11 cellular contexts compared by ENCODE assay signal in genomic region chr7:101859411-101860106, GRCh38. TPM values are rescaled to one million over a fixed set of nuclear protein-coding genes. Genes with fewer than 3 reads are reported as not detected.
A peak's percentile ranks its signal among the peaks of the same experiment; 100 is the strongest.
DNase-seq lines count a peak whose midpoint lies in the region; ATAC-seq, FAIRE-seq and TF ChIP-seq lines count a peak whose summit lies in the region.
"Had no signal": no experiment of that assay in that cellular context is flagged by ENCODE, and none has a peak within 500 bp of the region (broad histone marks: within the 10 kb centered on the region; RNA-seq: fewer than 3 reads in every experiment).

No MANE protein-coding gene starts in this region.

- H3K4me2 ChIP-seq in K562 (ENCODE audit: insufficient read depth, low read length) (no peak overlapping the region), hepatocyte (no peak overlapping the region)

- POLR2A ChIA-PET in HEK293 (lab: Yijun Ruan, JAX) (no interaction called here), K562 (lab: Yijun Ruan, JAX) (interaction anchor here (0.5 to 1.4 kb wide), 6 partner anchors 15 to 251 kb away, joined by 3 to 6 read pairs (median 4); no protein-coding TSS in a partner anchor)

- no peak for TF ChIP-seq RAD21 in K562 (CRISPR knock-in tag; conservative IDR thresholded peaks at IDR 0.05 in 1 of 2, IDR thresholded peaks at IDR 0.05 in 1 of 2)

- no peaks in the 10 kb centered on the region; a peak in 1 of 3 replicates for H3K36me3 ChIP-seq in HEK293 (ENCODE audit: control insufficient read depth in 2 of 2, insufficient read depth in 1 of 2, low read length in 2 of 2)
- H3K36me3 ChIP-seq in K562 (ENCODE audit: control insufficient read depth, insufficient read depth, low read length), result peaks cover 4% of the 10 kb centered on the region; the same call in 1 of the 3 replicates
- H3K36me3 ChIP-seq in hepatocyte (replicated peaks; ENCODE audit: insufficient read depth, low read depth), result no peaks in the 10 kb centered on the region
- H3K36me3 ChIP-seq in thoracic aorta, result no peaks in the 10 kb centered on the region

- no peak overlapping the region for H3K27ac ChIP-seq in HEK293 (ENCODE audit: extremely low read depth, low read depth, low read length)
- peak overlapping the region; percentile 0; the same call in 1 of the 3 replicates for H3K27ac ChIP-seq in K562 (ENCODE audit: extremely low read depth, low read depth, low read length)
- H3K27ac ChIP-seq in hepatocyte, result peak overlapping the region; percentile 49
- H3K27ac ChIP-seq in thoracic aorta, result peak overlapping the region; percentile 75 to 84

- intact Hi-C loops in K562 (cut with micrococcal nuclease), result no loop called here

- H2AFZ ChIP-seq in K562 (ENCODE audit: low read depth, low read length) (no peak overlapping the region), hepatocyte (no peak overlapping the region)

- no peak overlapping the region for H3K4me3 ChIP-seq in HEK293 (ENCODE audit: low read depth, low read length)
- no peak overlapping the region for H3K4me3 ChIP-seq in K562
- no peak overlapping the region for H3K4me3 ChIP-seq in hepatocyte
- H3K4me3 ChIP-seq in thoracic aorta, result no peak overlapping the region

- TF ChIP-seq CTCF in HEK293 (tag by site-specific recombination; IDR thresholded peaks at IDR 0.05), result no peak
- no peak for TF ChIP-seq CTCF in K562 (IDR thresholded peaks at IDR 0.05 in 2 of 3, conservative IDR thresholded peaks at IDR 0.05 in 1 of 3; ENCODE audit: insufficient read depth in 2 of 3, low read depth in 1 of 3, low read length in 3 of 3)
- TF ChIP-seq CTCF in hepatocyte (IDR thresholded peaks at IDR 0.05; ENCODE audit: poor library complexity), result no peak
- TF ChIP-seq CTCF in thoracic aorta (IDR thresholded peaks at IDR 0.05), result no peak

- H4K20me1 ChIP-seq in K562 (replicated peaks; ENCODE audit: control insufficient read depth, insufficient read depth, low read length) (peaks cover 4% of the 10 kb centered on the region), hepatocyte (ENCODE audit: insufficient read depth, poor library complexity, severe bottlenecking) (peaks cover 79% of the 10 kb centered on the region)

- no TSS peak for BruUV-seq in K562 (replicated peaks; lab: Mats Ljungman, UMichigan)

- TF ChIP-seq POLR2A in K562 (conservative IDR thresholded peaks at IDR 0.05), result no peak

- no peak for FAIRE-seq in K562 (lab: Jason Lieb, UNC)

- TF ChIP-seq EP300 in K562 (IDR thresholded peaks at IDR 0.05; ENCODE audit: low read length), result no peak

- H3K79me2 ChIP-seq in K562 (ENCODE audit: control insufficient read depth, insufficient read depth, low read length) (peaks cover 90% of the 10 kb centered on the region), hepatocyte (peaks cover 100% of the 10 kb centered on the region)

- no peaks in the 10 kb centered on the region for H3K9me2 ChIP-seq in hepatocyte (replicated peaks; ENCODE audit: insufficient read depth)

- no peaks in the 10 kb centered on the region for H3K9me3 ChIP-seq in HEK293 (ENCODE audit: control insufficient read depth, insufficient read depth, low read depth, low read length)
- H3K9me3 ChIP-seq in K562 (replicated peaks; ENCODE audit: control insufficient read depth, insufficient read depth, low read depth, low read length), result no peaks in the 10 kb centered on the region
- H3K9me3 ChIP-seq in hepatocyte (ENCODE audit: low read depth), result no peaks in the 10 kb centered on the region
- no peaks in the 10 kb centered on the region for H3K9me3 ChIP-seq in thoracic aorta

- H3K9me1 ChIP-seq in K562 (ENCODE audit: control insufficient read depth, insufficient read depth, low read length), result no peaks in the 10 kb centered on the region

- CTCF ChIA-PET in HEK293 (lab: Yijun Ruan, JAX), result interaction anchor here (0.8 kb wide), 1 partner anchor 171 kb away, joined by 5 read pairs; no protein-coding TSS in a partner anchor
- CTCF ChIA-PET in K562 (lab: Yijun Ruan, JAX; ENCODE audit: low intra/inter-chr PET ratio), result interaction anchor here (0.6 kb wide), 1 partner anchor 113 kb away, joined by 3 read pairs; no protein-coding TSS in a partner anchor

- DNase-seq in K562 (ENCODE audit: extremely low read depth in 1 of 4, low spot score in 3 of 4) (no peak), hepatocyte (ENCODE audit: low spot score) (no peak), thoracic aorta (ENCODE audit: low spot score) (no peak), NCI-H1436 (lab: John Stamatoyannopoulos, UW) (no peak), DMS53 treated with DMSO at 0.1 percent for 48 hours (lab: John Stamatoyannopoulos, UW; ENCODE audit: unreplicated experiment) (no peak)
- DNase-seq in activated CD8-positive, alpha-beta memory T cell treated with anti-CD3 and anti-CD28 coated beads for 24 hours, result no peak
- DNase-seq: activated CD4-positive, alpha-beta T cell treated with anti-CD3 and anti-CD28 coated beads for 1 hour; cortex of kidney; stimulated activated naive CD4-positive, alpha-beta T cell had no signal

- ATAC-seq in K562 (no peak), thoracic aorta (ENCODE audit: insufficient number of reproducible peaks, low FRiP score, low read depth) (no peak), HG03469 (IDR thresholded peaks at IDR 0.05; ENCODE audit: unreplicated experiment) (no peak)

- H3K4me1 ChIP-seq in HEK293 (ENCODE audit: control insufficient read depth, insufficient read depth, low read length), result peaks cover 10% of the 10 kb centered on the region
- H3K4me1 ChIP-seq in K562 (replicated peaks in 1 of 2; ENCODE audit: control insufficient read depth in 2 of 2, insufficient read depth in 2 of 2, low read length in 2 of 2), result peaks cover 47 to 70% of the 10 kb centered on the region in 2 experiments
- H3K4me1 ChIP-seq in hepatocyte (ENCODE audit: insufficient read depth), result peaks cover 34% of the 10 kb centered on the region
- H3K4me1 ChIP-seq in thoracic aorta (ENCODE audit: control insufficient read depth in 1 of 2, low read depth in 2 of 2), result peaks cover 21 to 54% of the 10 kb centered on the region in 2 donors

- in situ Hi-C loops in K562 (cut with MboI), result no loop called here

- no peaks in the 10 kb centered on the region; a peak in 1 of 5 replicates for H3K27me3 ChIP-seq in K562 (ENCODE audit: control insufficient read depth in 2 of 2, insufficient read depth in 2 of 2, low read length in 2 of 2)
- no peaks in the 10 kb centered on the region for H3K27me3 ChIP-seq in hepatocyte
- no peaks in the 10 kb centered on the region for H3K27me3 ChIP-seq in thoracic aorta (replicated peaks; ENCODE audit: insufficient read depth)

- peak overlapping the region in 1 of 2 experiments; percentile 5; a peak in 1 of 4 replicates for H3K9ac ChIP-seq in K562 (ENCODE audit: insufficient read depth in 1 of 2, low read depth in 2 of 2, low read length in 2 of 2)

- WGBS in K562 (ENCODE audit: insufficient coverage, low coverage, missing lambda C conversion rate), result 44% methylated on average over 5 of the region's 5 CpGs
- WGBS in hepatocyte (ENCODE audit: low lambda C conversion rate, missing lambda C conversion rate), result 75% methylated on average over 5 of the region's 5 CpGs

TF ChIP-seq in HEK293, 187 proteins besides CTCF, POLR2A, EP300 and RAD21 (continues in another document):
- TF ChIP-seq ZNF596 (tag by site-specific recombination; IDR thresholded peaks at IDR 0.05), result no peak
- no peak for TF ChIP-seq ZFP3 (tag by site-specific recombination; IDR thresholded peaks at IDR 0.05; ENCODE audit: low read depth)
- TF ChIP-seq ZNF366 (tag by site-specific recombination; conservative IDR thresholded peaks at IDR 0.05), result peak; percentile 94
- TF ChIP-seq PRDM1 (tag by site-specific recombination; IDR thresholded peaks at IDR 0.05), result peak; percentile 81
- TF ChIP-seq ZNF266 (tag by site-specific recombination; IDR thresholded peaks at IDR 0.05; ENCODE audit: low read depth), result no peak
- peak; percentile 94 for TF ChIP-seq SCRT1 (tag by site-specific recombination; IDR thresholded peaks at IDR 0.05; ENCODE audit: borderline replicate concordance)
- no peak for TF ChIP-seq ZNF391 (tag by site-specific recombination; IDR thresholded peaks at IDR 0.05; ENCODE audit: borderline replicate concordance, low read depth)
- no peak for TF ChIP-seq ZNF202 (tag by site-specific recombination; IDR thresholded peaks at IDR 0.05; ENCODE audit: borderline replicate concordance)

TF ChIP-seq in K562, 482 proteins besides CTCF, POLR2A, EP300 and RAD21 (continues in another document):
- TF ChIP-seq ZBTB7A (IDR thresholded peaks at IDR 0.05; ENCODE audit: borderline replicate concordance, control insufficient read depth, low read depth, low read length) (no peak), TCF7L2 (IDR thresholded peaks at IDR 0.05; ENCODE audit: low read depth, low read length) (no peak), MLX (CRISPR knock-in tag; conservative IDR thresholded peaks at IDR 0.05) (no peak)

RNA-seq across cellular contexts. Expression of gene CUX1, which starts 42.1 kb away (rescaled TPM):
- 271 and 342 TPM in 2 replicates for total RNA-seq in K562 (2011; cell fraction: chromatin; rRNA removed; ENCODE audit: low replicate concordance)
- 121 and 144 TPM in 2 replicates for total RNA-seq in K562 (2011; cell fraction: nucleolus; rRNA removed)
- total RNA-seq in K562 (2011; cell fraction: nucleoplasm; rRNA removed), result 169 and 178 TPM in 2 replicates
- total RNA-seq in K562 (2014; rRNA removed), result 25.2 and 34.2 TPM in 2 replicates
- 33.0 and 41.3 TPM in 2 replicates for total RNA-seq in K562 (2014; rRNA removed; fragmentation: Illumina TruSeq; extraction: Trizol)
- total RNA-seq in K562 (2015; rRNA removed; fragmentation: Illumina TruSeq; extraction: Trizol), result 25.2 and 26.2 TPM in 2 replicates
- total RNA-seq in K562 (2021), result 52.9 and 55.3 TPM in 2 replicates
- 9.6 and 13.0 TPM in 2 replicates for polyA plus RNA-seq in K562 (2011; rRNA removed)
- 9.5 and 20.1 TPM in 2 replicates for polyA plus RNA-seq in K562 (2011; cell fraction: cytosol; rRNA removed)
- polyA plus RNA-seq in K562 (2011; cell fraction: nucleus; rRNA removed), result 8.9 and 14.8 TPM in 2 replicates
- polyA plus RNA-seq in K562 (2012), result 27.5 and 61.2 TPM in 2 replicates
- 31.9 and 32.2 TPM in 2 replicates for polyA plus RNA-seq in K562 (2014; fragmentation: Illumina TruSeq; extraction: Trizol)
- 1 to 10 TPM; 3.6 to 6.7 TPM for polyA plus RNA-seq in K562 (2014; fragmentation: Nextera tagmentation; extraction: Ambion mirVana)
- 21.4 and 24.7 TPM in 2 replicates for polyA plus RNA-seq in K562 (2014; rRNA removed)
- 33.4 and 37.2 TPM in 2 replicates for polyA minus RNA-seq in K562 (2011; rRNA and poly(A)+ RNA removed)
- 13.4 and 20.4 TPM in 2 replicates for polyA minus RNA-seq in K562 (2011; cell fraction: cytosol; rRNA and poly(A)+ RNA removed)
- 30.6 and 60.0 TPM in 2 replicates for polyA minus RNA-seq in K562 (2011; cell fraction: nucleus; rRNA and poly(A)+ RNA removed)
- 60.1 and 64.3 TPM in 2 replicates for total RNA-seq in hepatocyte
- polyA plus RNA-seq in hepatocyte, result 76.8 and 92.5 TPM in 2 replicates
- 100 to 1,000 TPM in 1 of 2 donors, 10 to 100 TPM in 1; 85.0 to 179 TPM for total RNA-seq in thoracic aorta

Comparison
In these comparisons a context has a peak if more than half of its experiments do, and no peak if none do; other contexts are left out.
1. Of the 44 proteins assayed by ChIP-seq in both K562 and HEK293: peak only in K562: ZBTB26; only in HEK293: none; in both: none; in neither: 43.